26 cellular contexts compared by ENCODE assay signal in the genomic region with DNA sequence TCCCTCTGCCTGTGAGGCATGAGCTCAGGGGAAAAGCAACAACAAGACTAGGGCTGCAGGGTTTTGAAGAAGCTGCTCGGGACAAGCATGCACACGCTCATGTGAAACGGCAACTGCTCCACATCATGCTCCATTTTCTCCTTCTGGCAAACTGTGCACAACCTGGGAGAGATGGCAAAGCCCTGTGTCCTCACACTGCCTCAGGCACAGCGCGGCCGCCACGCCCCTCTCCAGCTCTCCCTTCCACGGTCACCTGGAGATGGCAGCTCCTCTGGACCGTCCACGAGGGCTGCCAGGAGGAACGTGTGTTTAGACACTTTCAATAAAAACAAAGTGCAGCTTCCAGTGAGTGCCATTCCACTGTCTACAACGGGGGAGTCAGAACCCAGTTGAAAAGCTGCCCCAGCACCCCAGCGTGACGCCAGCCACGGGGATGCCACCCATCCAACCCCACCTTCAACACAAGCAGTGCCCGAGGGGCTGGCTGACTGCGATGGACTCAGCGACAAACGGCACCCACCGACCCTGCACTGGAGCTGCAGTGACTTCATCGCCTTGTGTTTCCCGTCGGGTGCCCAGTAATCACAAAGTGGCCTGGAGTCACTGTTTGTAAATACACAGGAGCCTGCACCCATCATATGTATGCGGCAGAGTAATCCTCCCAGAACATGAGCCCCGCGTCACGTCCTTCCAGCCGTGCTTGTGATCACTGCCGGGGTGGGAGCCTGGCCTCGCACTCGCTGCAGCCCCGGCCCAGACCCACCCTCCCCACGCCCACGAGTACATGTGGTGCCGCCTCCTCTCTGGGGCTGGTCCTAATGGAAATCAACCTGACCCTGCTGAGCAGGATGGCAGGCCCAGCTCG. TPM values are rescaled to one million over a fixed set of nuclear protein-coding genes. Genes with fewer than 3 reads are reported as not detected.
DNase-seq lines count a peak whose midpoint lies in the region; ATAC-seq and TF ChIP-seq lines count a peak whose summit lies in the region.
"Had no signal": no experiment of that assay in that cellular context is flagged by ENCODE, and none has a peak within 500 bp of the region (broad histone marks: within the 10 kb centered on the region; RNA-seq: fewer than 3 reads in every experiment).

No MANE protein-coding gene starts in this region.

- H3K36me3 ChIP-seq in GM23338 (ENCODE audit: insufficient read depth) = no peaks in the 10 kb centered on the region
- no peaks in the 10 kb centered on the region for H3K36me3 ChIP-seq in RWPE2 (ENCODE audit: low read depth)
- no peaks in the 10 kb centered on the region for H3K36me3 ChIP-seq in neuronal stem cell (replicated peaks in 1 of 2; ENCODE audit: control insufficient read depth in 2 of 2, insufficient read depth in 2 of 2, low read length in 2 of 2)
- H3K36me3 ChIP-seq in OCI-LY7 (ENCODE audit: insufficient read depth, low read length) = no peaks in the 10 kb centered on the region
- H3K36me3 ChIP-seq: Peyer's patch had no signal

- H3K9me2 ChIP-seq in GM23338 (ENCODE audit: insufficient read depth) (0 out of 2 replicates have a peak, but pooled peaks cover 4% of the 10 kb centered on the region), OCI-LY7 (ENCODE audit: insufficient read depth, low read length) (no peaks in the 10 kb centered on the region)

- no peaks in the 10 kb centered on the region for H3K9me3 ChIP-seq in RWPE2 (ENCODE audit: severe bottlenecking)
- H3K9me3 ChIP-seq in neuronal stem cell (replicated peaks in 1 of 2; ENCODE audit: control insufficient read depth in 2 of 2, insufficient read depth in 1 of 2, low read depth in 1 of 2, low read length in 2 of 2) = no peaks in the 10 kb centered on the region
- H3K9me3 ChIP-seq in OCI-LY7 (ENCODE audit: low read length) = no peaks in the 10 kb centered on the region
- H3K9me3 ChIP-seq: Peyer's patch had no signal

- H3K79me2 ChIP-seq in GM23338 (replicated peaks; ENCODE audit: insufficient read depth) = no peaks in the 10 kb centered on the region
- no peaks in the 10 kb centered on the region for H3K79me2 ChIP-seq in OCI-LY7 (ENCODE audit: insufficient read depth, low read depth, low read length)

- no peak overlapping the region for H3K4me3 ChIP-seq in GM23338
- H3K4me3 ChIP-seq in RWPE2 (ENCODE audit: severe bottlenecking) = no peak overlapping the region
- no peak overlapping the region for H3K4me3 ChIP-seq in neuronal stem cell (ENCODE audit: low read length in 2 of 2)
- H3K4me3 ChIP-seq in OCI-LY7 (ENCODE audit: low read depth, low read length, poor library complexity, severe bottlenecking) = no peak overlapping the region
- H3K4me3 ChIP-seq: Peyer's patch had no signal

- peaks cover 21% of the 10 kb centered on the region for H3K4me1 Mint-ChIP-seq in GM23338
- H3K4me1 Mint-ChIP-seq: CD8-positive, alpha-beta memory T cell had no signal

- CTCF ChIA-PET in RWPE1 (lab: Yijun Ruan, JAX) = interaction anchor here (0.5 kb wide), 1 partner anchor 547 kb away, joined by 3 read pairs; no protein-coding TSS in a partner anchor
- CTCF ChIA-PET in OCI-LY7 (lab: Charles Lee; ENCODE audit: unreplicated experiment) = no interaction called here

- no peaks in the 10 kb centered on the region for H3K27me3 ChIP-seq in GM23338 (ENCODE audit: insufficient read depth)
- peaks cover 25% of the 10 kb centered on the region for H3K27me3 ChIP-seq in RWPE2 (ENCODE audit: insufficient read depth, poor library complexity, severe bottlenecking)
- peaks cover 14% of the 10 kb centered on the region for H3K27me3 ChIP-seq in foreskin keratinocyte
- H3K27me3 ChIP-seq in neuronal stem cell (ENCODE audit: control insufficient read depth in 3 of 3, insufficient read depth in 3 of 3, low read depth in 1 of 3, low read length in 3 of 3) = no peaks in the 10 kb centered on the region
- H3K27me3 ChIP-seq: Peyer's patch had no signal

- no peaks in the 10 kb centered on the region for H3K36me3 Mint-ChIP-seq in GM23338 (ENCODE audit: low read depth)

- H3K4me2 ChIP-seq in GM23338 = no peak overlapping the region
- no peak overlapping the region for H3K4me2 ChIP-seq in neuronal stem cell (ENCODE audit: insufficient read depth, low read length, poor library complexity, severe bottlenecking)
- no peak overlapping the region for H3K4me2 ChIP-seq in OCI-LY7 (ENCODE audit: low read length)

- no peak overlapping the region for H4K91ac ChIP-seq in neuronal stem cell (ENCODE audit: low read depth, low read length, poor library complexity)

- peak overlapping the region; percentile 55 for H4K8ac ChIP-seq in neuronal stem cell (ENCODE audit: low read depth, low read length)

- DNase-seq in GM23338 (ENCODE audit: low spot score) (no peak), RWPE2 (ENCODE audit: low spot score) (no peak), foreskin keratinocyte (peak; percentile 20 to 47), neuronal stem cell (ENCODE audit: low spot score) (no peak), RWPE1 (ENCODE audit: low spot score) (no peak), OCI-LY7 (ENCODE audit: low spot score) (no peak), amygdala (lab: John Stamatoyannopoulos, UW) (no peak), AG08396 (ENCODE audit: low spot score) (no peak)
- DNase-seq: Calu3; CD8-positive, alpha-beta memory T cell; DMS53; EL; GF-D8; KBM-7; MM.1S; NCI-H1048; NCI-H1417 treated with DMSO at 0.1 percent for 48 hours; NCI-H187 treated with DMSO at 0.1 percent for 48 hours; NCI-H510A treated with DMSO at 0.1 percent for 48 hours; NCI-H774; NK-92 treated with Interleukin-12 subunit alpha and Interleukin-12 subunit beta, amount 100 ng/mL, for 24 hours; Peyer's patch had no signal

- ATAC-seq in GM23338 (peak; percentile 38), RWPE2 (ENCODE audit: low read depth) (peak; percentile 38; the same call in 2 of the 3 replicates), foreskin keratinocyte (peak; percentile 58)
- ATAC-seq: Right ventricle myocardium inferior had no signal

- H2BK12ac ChIP-seq in neuronal stem cell (ENCODE audit: low read length) = peak overlapping the region; percentile 30

- no peak for TF ChIP-seq CTCF in GM23338 (conservative IDR thresholded peaks at IDR 0.05; ENCODE audit: low read depth in 2 of 2)
- no peak for TF ChIP-seq CTCF in RWPE2 (IDR thresholded peaks at IDR 0.05; ENCODE audit: poor library complexity, severe bottlenecking)
- no peak for TF ChIP-seq CTCF in foreskin keratinocyte (conservative IDR thresholded peaks at IDR 0.05)
- no peak for TF ChIP-seq CTCF in RWPE1 (conservative IDR thresholded peaks at IDR 0.05; ENCODE audit: low read depth)
- TF ChIP-seq CTCF in OCI-LY7 (conservative IDR thresholded peaks at IDR 0.05; ENCODE audit: low read length) = no peak

- H2BK5ac ChIP-seq in neuronal stem cell (ENCODE audit: low read length) = no peak overlapping the region

- no TSS peak for BruUV-seq in OCI-LY7 (replicated peaks; lab: Mats Ljungman, UMichigan)

- peak overlapping the region; percentile 35 for H3K9ac ChIP-seq in neuronal stem cell (ENCODE audit: low read depth, low read length, poor library complexity)

- H2AK5ac ChIP-seq in neuronal stem cell (ENCODE audit: low read depth, low read length) = peak overlapping the region; percentile 77

- H3K4me1 ChIP-seq in GM23338 (ENCODE audit: insufficient read depth) = peaks cover 12% of the 10 kb centered on the region; the same call in 1 of the 2 replicates
- H3K4me1 ChIP-seq in RWPE2 (ENCODE audit: insufficient read depth, poor library complexity, severe bottlenecking) = no peaks in the 10 kb centered on the region
- peaks cover 4% of the 10 kb centered on the region for H3K4me1 ChIP-seq in foreskin keratinocyte
- peaks cover 8 to 11% of the 10 kb centered on the region in 2 donors for H3K4me1 ChIP-seq in neuronal stem cell (ENCODE audit: control insufficient read depth in 2 of 2, insufficient read depth in 1 of 2, low read depth in 1 of 2, low read length in 2 of 2)
- no peaks in the 10 kb centered on the region for H3K4me1 ChIP-seq in OCI-LY7 (ENCODE audit: insufficient read depth, low read length, poor library complexity, severe bottlenecking)
- H3K4me1 ChIP-seq: Peyer's patch had no signal

- no peaks in the 10 kb centered on the region for H4K20me1 ChIP-seq in GM23338 (replicated peaks; ENCODE audit: insufficient read depth)
- no peaks in the 10 kb centered on the region for H4K20me1 ChIP-seq in OCI-LY7 (ENCODE audit: insufficient read depth, low read length)

- H3K4me3 Mint-ChIP-seq in GM23338 = no peak overlapping the region
- H3K4me3 Mint-ChIP-seq: CD8-positive, alpha-beta memory T cell had no signal

- peak overlapping the region; percentile 72 for H2BK15ac ChIP-seq in neuronal stem cell (ENCODE audit: low read length)

- H2BK120ac ChIP-seq in neuronal stem cell (ENCODE audit: low read depth, low read length) = peak overlapping the region; percentile 89

- peak overlapping the region; percentile 85 for H3K14ac ChIP-seq in neuronal stem cell (ENCODE audit: low read length)

- H3K4ac ChIP-seq in neuronal stem cell (ENCODE audit: low read length) = peak overlapping the region; percentile 13

- H2AFZ ChIP-seq in GM23338 (no peak overlapping the region), neuronal stem cell (ENCODE audit: low read length) (peak overlapping the region; percentile 77), OCI-LY7 (ENCODE audit: low read length) (no peak overlapping the region)

- H3K23ac ChIP-seq in neuronal stem cell (ENCODE audit: low read depth, low read length, poor library complexity) = peak overlapping the region; percentile 56

- H3K9me3 Mint-ChIP-seq in GM23338 = no peaks in the 10 kb centered on the region; the same call in 2 of the 3 replicates

- POLR2A ChIA-PET in RWPE1 (lab: Yijun Ruan, JAX; ENCODE audit: low non-redundant PET) = no interaction called here
- POLR2A ChIA-PET in OCI-LY7 (lab: Charles Lee) = no interaction called here

- H3K27me3 Mint-ChIP-seq in GM23338 (ENCODE audit: insufficient read depth, low read depth, poor library complexity) = peaks cover 2% of the 10 kb centered on the region

- H3K27ac Mint-ChIP-seq in GM23338 = no peak overlapping the region
- H3K27ac Mint-ChIP-seq: CD8-positive, alpha-beta memory T cell had no signal

- peak overlapping the region; percentile 92 for H3K18ac ChIP-seq in neuronal stem cell (ENCODE audit: low read length)

- H3K79me1 ChIP-seq in neuronal stem cell (ENCODE audit: low read depth, low read length) = peaks cover 2% of the 10 kb centered on the region

- H3F3A ChIP-seq in GM23338 (replicated peaks; ENCODE audit: low read depth) = no peaks in the 10 kb centered on the region

- WGBS in neuronal stem cell (ENCODE audit: extremely low coverage in 2 of 2, insufficient read length in 2 of 2, insufficient replicate concordance in 1 of 2), 2 donors = no CpG with 5 or more reads among the region's 36 CpGs

- intact Hi-C loops in OCI-LY7 (cut with micrococcal nuclease; ENCODE audit: unreplicated experiment) = no loop called here

- H3K27ac ChIP-seq in GM23338 (ENCODE audit: low read depth) (no peak overlapping the region), RWPE2 (ENCODE audit: poor library complexity, severe bottlenecking) (no peak overlapping the region), foreskin keratinocyte (no peak overlapping the region), neuronal stem cell (replicated peaks; ENCODE audit: low read length) (no peak overlapping the region), RWPE1 (no peak overlapping the region), OCI-LY7 (ENCODE audit: low read depth, low read length, poor library complexity, severe bottlenecking) (no peak overlapping the region)
- H3K27ac ChIP-seq: C4-2B, Peyer's patch had no signal

RNA-seq across cellular contexts. Expression of a gene that starts 16.2 kb away (rescaled TPM):
- 5.1 and 6.5 TPM in 2 replicates for total RNA-seq in GM23338 (2014; rRNA removed; shearing (Covaris generic))
- polyA plus RNA-seq in GM23338 (2016; fragmentation: Nextera tagmentation; extraction: Ambion mirVana) (3.5 and 4.3 TPM in 2 replicates), foreskin keratinocyte (0.21 and 0.24 TPM in 2 replicates)
- total RNA-seq in foreskin keratinocyte (0.31 and 0.32 TPM in 2 replicates), OCI-LY7 (2022) (not detected in 2 replicates)
- polyA plus RNA-seq in neuronal stem cell (2013, experiment 1 of 2) = 0.20 TPM
- polyA plus RNA-seq in neuronal stem cell (2013, experiment 2 of 2) = 0.11 TPM
- not detected in 2 replicates for total RNA-seq in OCI-LY7 (2014; rRNA removed; shearing (Covaris generic))
- total RNA-seq: A172; CD8-positive, alpha-beta memory T cell had no signal
- polyA plus RNA-seq: AG04450; CD8-positive, alpha-beta memory T cell had no signal

Comparison
In these comparisons a context has a peak if more than half of its experiments do, and no peak if none do; other contexts are left out.
1. DNase-seq: peak in foreskin keratinocyte (2 of 2); none in GM23338 (single experiment), RWPE2 (single experiment), neuronal stem cell (single experiment), RWPE1 (single experiment), OCI-LY7 (single experiment), amygdala (0 of 56) and AG08396 (single experiment).
2. Peak in every context shown above with its lines, with median percentiles within 50 percentile points of each other: ATAC-seq.